In the genomic region with DNA sequence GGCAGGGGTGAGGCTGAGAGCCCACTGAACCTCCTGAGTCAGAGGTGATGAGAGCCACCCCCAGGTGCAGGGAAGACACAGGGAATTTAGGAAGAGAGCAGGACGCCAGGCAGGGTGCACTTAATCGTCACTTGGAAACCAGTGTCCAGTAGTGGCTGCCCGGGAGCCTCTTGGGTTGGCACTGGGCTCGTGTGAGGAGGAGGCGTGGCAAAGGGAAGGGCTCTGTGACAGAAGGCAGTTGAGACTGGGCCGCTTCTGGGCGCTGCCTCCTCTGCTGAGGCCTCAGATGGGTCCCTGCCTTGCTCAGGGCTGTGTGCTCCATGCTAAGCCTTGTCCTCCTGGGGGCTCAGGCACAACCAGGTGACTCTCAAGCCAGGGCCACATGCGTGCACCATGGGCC, we compare ENCODE assay signal across 13 cellular contexts.
"Had no signal": no experiment of that assay in that cellular context is flagged by ENCODE, and none has a peak within 500 bp of the region (broad histone marks: within the 10 kb centered on the region; RNA-seq: fewer than 3 reads in every experiment).

No MANE protein-coding gene starts in this region.

- H3K79me2 ChIP-seq: parathyroid adenoma had no signal

- H2AFZ ChIP-seq: parathyroid adenoma had no signal

- H3K4me3 ChIP-seq: adrenal gland, lower lobe of right lung, spleen, upper lobe of right lung had no signal

- H3K36me3 ChIP-seq: adrenal gland, lower lobe of right lung, neutrophil, spleen, upper lobe of right lung had no signal

- DNase-seq: activated gamma-delta T cell treated with Interleukin-2 at 50 U/mL for 16 hours; adrenal gland; effector CD4-positive, alpha-beta T cell; head of caudate nucleus; lower lobe of right lung; natural killer cell; spleen; stimulated activated naive B cell treated with anti-CD40 and anti-IgM and Interleukin-4, amounts not matched to agents 10 μg/mL and 1 μg/mL and 100 μg/mL, for 72 hours; upper lobe of right lung had no signal

- ATAC-seq: activated CD4-positive, CD25-positive, alpha-beta regulatory T cell treated with anti-CD3 and anti-CD28 coated beads, Interleukin-2, amount 50 U/mL, for 24 hours; activated naive CD4-positive, alpha-beta T cell treated with anti-CD3 and anti-CD28 coated beads, Interleukin-2, amount 50 U/mL, for 72 hours; lower lobe of right lung; natural killer cell; stimulated activated naive B cell treated with anti-CD40 and anti-IgM and Interleukin-4, amounts not matched to agents 10 μg/mL and 1 μg/mL and 100 μg/mL, for 72 hours; upper lobe of right lung had no signal

- H3K27ac ChIP-seq: adrenal gland, lower lobe of right lung, neutrophil, parathyroid adenoma, spleen, upper lobe of right lung had no signal

- H3K9me3 ChIP-seq: adrenal gland, lower lobe of right lung, neutrophil, spleen, upper lobe of right lung had no signal

- H3K27me3 ChIP-seq: adrenal gland, upper lobe of right lung had no signal

- H3K4me1 ChIP-seq: adrenal gland, lower lobe of right lung, parathyroid adenoma, upper lobe of right lung had no signal
